In genomic region chr3:4250064-4250463, GRCh38 we compare ENCODE assay signal across 8 cellular contexts.
"Had no signal": no experiment of that assay in that cellular context is flagged by ENCODE, and none has a peak within 500 bp of the region (broad histone marks: within the 10 kb centered on the region; RNA-seq: fewer than 3 reads in every experiment).

No MANE protein-coding gene starts in this region.

- H3K4me3 ChIP-seq: GM12878 had no signal

- ATAC-seq: GM12878 had no signal

- FAIRE-seq: G401.6, GM12878, GM12891, GM12892, GM18507, GM19239 had no signal

- DNase-seq: GDM1, GF-D8 had no signal
